ENCODE assay signal across 1 cellular context in the genomic region with DNA sequence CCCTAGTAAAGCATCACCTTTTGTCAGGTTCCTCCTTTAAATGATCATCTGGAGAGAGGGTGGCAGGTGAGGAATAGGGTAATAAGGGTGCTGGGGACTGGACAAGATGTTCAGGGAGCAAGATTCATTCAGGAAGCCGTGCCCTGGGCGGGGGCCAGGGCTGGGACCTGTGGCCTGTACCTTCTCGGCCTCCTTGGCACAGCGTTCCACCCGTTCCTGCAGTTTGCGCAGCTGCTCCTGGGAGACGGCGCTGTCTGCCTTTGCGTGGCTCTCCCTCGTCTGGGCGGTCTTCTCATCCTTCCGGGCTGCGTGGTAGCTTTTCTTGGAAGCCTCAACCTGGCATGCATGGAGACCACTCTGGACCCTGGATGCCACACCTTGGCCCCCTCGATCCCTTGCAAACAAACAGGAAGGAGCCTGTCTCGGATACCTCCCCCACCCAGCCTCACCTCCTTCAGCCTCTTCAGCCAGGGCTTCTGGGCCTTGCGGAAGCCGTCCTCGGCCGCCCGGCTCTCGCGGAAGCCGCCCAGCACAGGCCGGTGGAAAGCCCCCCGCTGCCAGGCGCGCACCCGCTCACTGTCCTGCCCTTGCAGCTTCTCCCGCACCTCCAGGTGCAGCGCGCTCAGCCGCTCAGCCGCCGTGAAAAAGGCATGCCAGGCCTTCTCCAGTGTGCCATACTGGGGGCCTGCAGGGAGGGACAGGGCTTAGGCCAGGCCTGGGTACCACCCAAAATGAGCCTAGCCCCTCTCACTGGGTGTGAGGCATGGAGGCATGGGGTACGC.
TF ChIP-seq lines count a peak whose summit lies in the region.

No MANE protein-coding gene starts in this region.

TF ChIP-seq in HepG2, 621 proteins besides CTCF, POLR2A, EP300 and RAD21:
- TF ChIP-seq TARDBP (CRISPR knock-in tag; IDR thresholded peaks at IDR 0.05) (no peak), RBFOX2 (IDR thresholded peaks at IDR 0.05; ENCODE audit: low read depth, low read length) (peak; percentile 82), ZNF3 (CRISPR knock-in tag; IDR thresholded peaks at IDR 0.05) (no peak), AGO2 (optimal IDR thresholded peaks at IDR 0.05; ENCODE audit: low read depth, low read length) (peak; percentile 95), POLR2G (IDR thresholded peaks at IDR 0.05; ENCODE audit: low read depth, low read length) (0 out of 2 replicates have a peak, but pooled peaks have one; percentile 22)
- TF ChIP-seq, protein P1, sequence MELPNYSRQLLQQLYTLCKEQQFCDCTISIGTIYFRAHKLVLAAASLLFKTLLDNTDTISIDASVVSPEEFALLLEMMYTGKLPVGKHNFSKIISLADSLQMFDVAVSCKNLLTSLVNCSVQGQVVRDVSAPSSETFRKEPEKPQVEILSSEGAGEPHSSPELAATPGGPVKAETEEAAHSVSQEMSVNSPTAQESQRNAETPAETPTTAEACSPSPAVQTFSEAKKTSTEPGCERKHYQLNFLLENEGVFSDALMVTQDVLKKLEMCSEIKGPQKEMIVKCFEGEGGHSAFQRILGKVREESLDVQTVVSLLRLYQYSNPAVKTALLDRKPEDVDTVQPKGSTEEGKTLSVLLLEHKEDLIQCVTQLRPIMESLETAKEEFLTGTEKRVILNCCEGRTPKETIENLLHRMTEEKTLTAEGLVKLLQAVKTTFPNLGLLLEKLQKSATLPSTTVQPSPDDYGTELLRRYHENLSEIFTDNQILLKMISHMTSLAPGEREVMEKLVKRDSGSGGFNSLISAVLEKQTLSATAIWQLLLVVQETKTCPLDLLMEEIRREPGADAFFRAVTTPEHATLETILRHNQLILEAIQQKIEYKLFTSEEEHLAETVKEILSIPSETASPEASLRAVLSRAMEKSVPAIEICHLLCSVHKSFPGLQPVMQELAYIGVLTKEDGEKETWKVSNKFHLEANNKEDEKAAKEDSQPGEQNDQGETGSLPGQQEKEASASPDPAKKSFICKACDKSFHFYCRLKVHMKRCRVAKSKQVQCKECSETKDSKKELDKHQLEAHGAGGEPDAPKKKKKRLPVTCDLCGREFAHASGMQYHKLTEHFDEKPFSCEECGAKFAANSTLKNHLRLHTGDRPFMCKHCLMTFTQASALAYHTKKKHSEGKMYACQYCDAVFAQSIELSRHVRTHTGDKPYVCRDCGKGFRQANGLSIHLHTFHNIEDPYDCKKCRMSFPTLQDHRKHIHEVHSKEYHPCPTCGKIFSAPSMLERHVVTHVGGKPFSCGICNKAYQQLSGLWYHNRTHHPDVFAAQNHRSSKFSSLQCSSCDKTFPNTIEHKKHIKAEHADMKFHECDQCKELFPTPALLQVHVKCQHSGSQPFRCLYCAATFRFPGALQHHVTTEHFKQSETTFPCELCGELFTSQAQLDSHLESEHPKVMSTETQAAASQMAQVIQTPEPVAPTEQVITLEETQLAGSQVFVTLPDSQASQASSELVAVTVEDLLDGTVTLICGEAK (IDR thresholded peaks at IDR 0.05) = no peak
- TF ChIP-seq, protein P1 (CRISPR knock-in tag; IDR thresholded peaks at IDR 0.05) = no peak
- TF ChIP-seq, protein P2, sequence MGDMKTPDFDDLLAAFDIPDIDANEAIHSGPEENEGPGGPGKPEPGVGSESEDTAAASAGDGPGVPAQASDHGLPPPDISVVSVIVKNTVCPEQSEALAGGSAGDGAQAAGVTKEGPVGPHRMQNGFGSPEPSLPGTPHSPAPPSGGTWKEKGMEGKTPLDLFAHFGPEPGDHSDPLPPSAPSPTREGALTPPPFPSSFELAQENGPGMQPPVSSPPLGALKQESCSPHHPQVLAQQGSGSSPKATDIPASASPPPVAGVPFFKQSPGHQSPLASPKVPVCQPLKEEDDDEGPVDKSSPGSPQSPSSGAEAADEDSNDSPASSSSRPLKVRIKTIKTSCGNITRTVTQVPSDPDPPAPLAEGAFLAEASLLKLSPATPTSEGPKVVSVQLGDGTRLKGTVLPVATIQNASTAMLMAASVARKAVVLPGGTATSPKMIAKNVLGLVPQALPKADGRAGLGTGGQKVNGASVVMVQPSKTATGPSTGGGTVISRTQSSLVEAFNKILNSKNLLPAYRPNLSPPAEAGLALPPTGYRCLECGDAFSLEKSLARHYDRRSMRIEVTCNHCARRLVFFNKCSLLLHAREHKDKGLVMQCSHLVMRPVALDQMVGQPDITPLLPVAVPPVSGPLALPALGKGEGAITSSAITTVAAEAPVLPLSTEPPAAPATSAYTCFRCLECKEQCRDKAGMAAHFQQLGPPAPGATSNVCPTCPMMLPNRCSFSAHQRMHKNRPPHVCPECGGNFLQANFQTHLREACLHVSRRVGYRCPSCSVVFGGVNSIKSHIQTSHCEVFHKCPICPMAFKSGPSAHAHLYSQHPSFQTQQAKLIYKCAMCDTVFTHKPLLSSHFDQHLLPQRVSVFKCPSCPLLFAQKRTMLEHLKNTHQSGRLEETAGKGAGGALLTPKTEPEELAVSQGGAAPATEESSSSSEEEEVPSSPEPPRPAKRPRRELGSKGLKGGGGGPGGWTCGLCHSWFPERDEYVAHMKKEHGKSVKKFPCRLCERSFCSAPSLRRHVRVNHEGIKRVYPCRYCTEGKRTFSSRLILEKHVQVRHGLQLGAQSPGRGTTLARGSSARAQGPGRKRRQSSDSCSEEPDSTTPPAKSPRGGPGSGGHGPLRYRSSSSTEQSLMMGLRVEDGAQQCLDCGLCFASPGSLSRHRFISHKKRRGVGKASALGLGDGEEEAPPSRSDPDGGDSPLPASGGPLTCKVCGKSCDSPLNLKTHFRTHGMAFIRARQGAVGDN (CRISPR knock-in tag; IDR thresholded peaks at IDR 0.05) = no peak
